8 cellular contexts compared by ENCODE assay signal in genomic region chr2:237572021-237572741, GRCh38. TPM values are rescaled to one million over a fixed set of nuclear protein-coding genes. Genes with fewer than 3 reads are reported as not detected.
A peak's percentile ranks its signal among the peaks of the same experiment; 100 is the strongest.
DNase-seq lines count a peak whose midpoint lies in the region; ATAC-seq, FAIRE-seq and TF ChIP-seq lines count a peak whose summit lies in the region.

No MANE protein-coding gene starts in this region.

- peaks cover 4% of the 10 kb centered on the region for H3K27me3 Mint-ChIP-seq in chondrocyte (ENCODE audit: low read depth)

- peak; percentile 89 to 99 for ATAC-seq in A549
- peak; percentile 64 for ATAC-seq in HG03135 (IDR thresholded peaks at IDR 0.05; ENCODE audit: unreplicated experiment)
- peak; percentile 93 for ATAC-seq in left lung

- CTCF ChIA-PET in A549 (lab: Yijun Ruan, JAX): interaction anchor here (0.6 to 5.5 kb wide), 105 partner anchors 10 to 511 kb away, joined by 3 to 146 read pairs (median 5); partner anchors contain the start of genes COL6A3, COPS8, MLPH and RAB17

- H3K4me1 ChIP-seq in A549 (peaks cover 10% of the 10 kb centered on the region; the same call in 2 of the 3 replicates), left lung (peaks cover 4 to 17% of the 10 kb centered on the region in 2 donors)

- H3K36me3 ChIP-seq in left lung: no peaks in the 10 kb centered on the region

- WGBS in A549 (ENCODE audit: missing lambda C conversion rate): 13% methylated on average over 16 of the region's 24 CpGs

- peak overlapping the region; percentile 19 for H3K27ac Mint-ChIP-seq in chondrocyte (ENCODE audit: unreplicated experiment)

- H3K36me3 Mint-ChIP-seq in chondrocyte (ENCODE audit: low read depth): no peaks in the 10 kb centered on the region

- H3K27ac ChIP-seq in A549 (peak overlapping the region; percentile 55 to 71; a peak in 5 of 6 replicates), left lung (no peak overlapping the region)

- POLR2A ChIA-PET in A549 (lab: Yijun Ruan, JAX): interaction anchor here (0.6 to 1.6 kb wide), 5 partner anchors 60 to 486 kb away, joined by 4 to 9 read pairs (median 6); partner anchors contain the start of gene COPS8

- peak overlapping the region; percentile 32 for H3K4me3 Mint-ChIP-seq in chondrocyte (ENCODE audit: unreplicated experiment)

- no peak for TF ChIP-seq POLR2A in A549 (IDR thresholded peaks at IDR 0.05; ENCODE audit: low read length)

- H3K27me3 ChIP-seq in left lung: no peaks in the 10 kb centered on the region

- H3K4me3 ChIP-seq in A549: no peak overlapping the region
- H3K4me3 ChIP-seq in left lung: no peak overlapping the region

- no peak for TF ChIP-seq EP300 in A549 (IDR thresholded peaks at IDR 0.05)

- intact Hi-C loops in left lung (cut with DNase I): loop anchor here in 1 of 2 donors (5.0 kb wide), 2 partner anchors 60 to 450 kb away; no protein-coding TSS in a partner anchor

- peak; percentile 92 to 95 for DNase-seq in A549 (ENCODE audit: low read depth in 1 of 2, low spot score in 1 of 2)
- peak; percentile 92 for DNase-seq in GM18507 (ENCODE audit: extremely low spot score, insufficient read length, low read depth)
- peak; percentile 68 for DNase-seq in NCI-H345 treated with DMSO at 0.1 percent for 48 hours (lab: John Stamatoyannopoulos, UW; ENCODE audit: unreplicated experiment)
- DNase-seq in activated CD4-positive, alpha-beta T cell treated with anti-CD3 and anti-CD28 coated beads for 24 hours (ENCODE audit: low read depth in 2 of 2): peak; percentile 89 to 90
- DNase-seq in chondrocyte (ENCODE audit: low spot score): peak; percentile 97
- peak; percentile 91 to 96 for DNase-seq in left lung
- peak; percentile 80 for DNase-seq in stimulated activated CD4-positive, alpha-beta T cell treated with anti-CD3 and anti-CD28 coated beads, Interleukin-2, amount 100 ng/mL, for 4 hours (ENCODE audit: low read depth)

- TF ChIP-seq CTCF in A549 (IDR thresholded peaks at IDR 0.05): peak; percentile 98
- TF ChIP-seq CTCF in chondrocyte (IDR thresholded peaks at IDR 0.05): peak; percentile 100
- peak; percentile 95 to 98 for TF ChIP-seq CTCF in left lung (IDR thresholded peaks at IDR 0.05)

- peaks cover 12% of the 10 kb centered on the region for H3K4me1 Mint-ChIP-seq in chondrocyte (ENCODE audit: low read depth)

- H3K9me3 ChIP-seq in A549: no peaks in the 10 kb centered on the region
- no peaks in the 10 kb centered on the region for H3K9me3 ChIP-seq in left lung

- TF ChIP-seq RAD21 in A549 (conservative IDR thresholded peaks at IDR 0.05 in 1 of 2, IDR thresholded peaks at IDR 0.05 in 1 of 2): peak; percentile 99 to 100

- H3K9me3 Mint-ChIP-seq in chondrocyte (ENCODE audit: low read depth): peaks cover 3% of the 10 kb centered on the region

- peak; percentile 54 for FAIRE-seq in A549 (lab: Jason Lieb, UNC)
- peak; percentile 95 for FAIRE-seq in GM18507 (lab: Jason Lieb, UNC)

- H3K4me2 ChIP-seq in A549: peak overlapping the region; percentile 58

TF ChIP-seq in A549, 52 proteins besides CTCF, POLR2A, EP300 and RAD21:
- TF ChIP-seq ELK1 (IDR thresholded peaks at IDR 0.05; ENCODE audit: low read depth, low read length) (no peak), NPAS2 (CRISPR knock-in tag; IDR thresholded peaks at IDR 0.05; ENCODE audit: borderline replicate concordance) (no peak), HES2 (IDR thresholded peaks at IDR 0.05) (no peak), TP53 (CRISPR knock-in tag; IDR thresholded peaks at IDR 0.05) (no peak), CBX8 (IDR thresholded peaks at IDR 0.05) (no peak), SMC3 (IDR thresholded peaks at IDR 0.05) (peak; percentile 99), ATOH8 (CRISPR knock-in tag; IDR thresholded peaks at IDR 0.05; ENCODE audit: low read depth) (peak; percentile 42; the same call in 1 of the 2 replicates), MAX (IDR thresholded peaks at IDR 0.05) (0 out of 2 replicates have a peak, but pooled peaks have one; percentile 34), CEBPB (IDR thresholded peaks at IDR 0.05) (no peak), E2F6 (IDR thresholded peaks at IDR 0.05; ENCODE audit: borderline replicate concordance, low read depth) (peak; percentile 18; the same call in 1 of the 2 replicates)

RNA-seq across cellular contexts. Expression of gene PRLH, which starts 5.8 kb away (rescaled TPM):
- not detected in 2 replicates for polyA plus RNA-seq in A549 (2011; rRNA removed)
- not detected in 2 replicates for polyA plus RNA-seq in A549 (2012; cell fraction: cytosol; rRNA removed)
- polyA plus RNA-seq in A549 (2012; cell fraction: nucleus; rRNA removed): not detected in 2 replicates
- polyA plus RNA-seq in A549 (2017; fragmentation: RNase III; extraction: RNeasy Plus Mini Kit Qiagen cat#74134 plus additional on column Dnase treatment): not detected in 3 replicates
- not detected in 2 replicates for polyA minus RNA-seq in A549 (2011; rRNA and poly(A)+ RNA removed)
- total RNA-seq in chondrocyte: not detected in 3 replicates
- total RNA-seq in left lung: not detected

RNA-seq across cellular contexts. Expression of gene RAB17, which starts 18.4 kb away (rescaled TPM):
- polyA plus RNA-seq in A549 (2011; rRNA removed): 0.44 and 0.78 TPM in 2 replicates
- polyA plus RNA-seq in A549 (2012; cell fraction: cytosol; rRNA removed): 0.09 TPM in 2 replicates
- 0.23 and 0.37 TPM in 2 replicates for polyA plus RNA-seq in A549 (2012; cell fraction: nucleus; rRNA removed)
- 0.42 to 2.3 TPM (median 2.2 TPM) in 3 replicates for polyA plus RNA-seq in A549 (2017; fragmentation: RNase III; extraction: RNeasy Plus Mini Kit Qiagen cat#74134 plus additional on column Dnase treatment)
- 0.33 TPM in 1 of 2 replicates, not detected in the other for polyA minus RNA-seq in A549 (2011; rRNA and poly(A)+ RNA removed)
- 0.25 to 0.95 TPM (median 0.68 TPM) in 3 replicates for total RNA-seq in chondrocyte
- total RNA-seq in left lung: 10 to 100 TPM; 35.5 to 37.9 TPM

RNA-seq across cellular contexts. Expression of gene LRRFIP1, which starts 55.2 kb away (rescaled TPM):
- polyA plus RNA-seq in A549 (2011; rRNA removed): 78.3 and 93.0 TPM in 2 replicates
- 31.6 and 34.0 TPM in 2 replicates for polyA plus RNA-seq in A549 (2012; cell fraction: cytosol; rRNA removed)
- 22.1 and 32.2 TPM in 2 replicates for polyA plus RNA-seq in A549 (2012; cell fraction: nucleus; rRNA removed)
- 69.1 to 75.6 TPM (median 74.7 TPM) in 3 replicates for polyA plus RNA-seq in A549 (2017; fragmentation: RNase III; extraction: RNeasy Plus Mini Kit Qiagen cat#74134 plus additional on column Dnase treatment)
- 41.9 and 43.6 TPM in 2 replicates for polyA minus RNA-seq in A549 (2011; rRNA and poly(A)+ RNA removed)
- 84.7 to 97.5 TPM (median 91.5 TPM) in 3 replicates for total RNA-seq in chondrocyte
- total RNA-seq in left lung: 100 to 1,000 TPM; 123 to 160 TPM

Comparison
In these comparisons a context has a peak if more than half of its experiments do, and no peak if none do; other contexts are left out.
1. H3K27ac ChIP-seq: peak in A549 (2 of 2); none in left lung (0 of 2).
2. RNA of gene RAB17, which starts 18.4 kb away (total RNA-seq): 35.5 to 37.9 TPM in left lung; 0.25 to 0.95 TPM in chondrocyte; every median in the first group is over 10 times any median in the second.
3. Peak in every context shown above with its lines, with median percentiles within 50 percentile points of each other: ATAC-seq, DNase-seq and CTCF ChIP-seq.